ENCODE assay signal across 8 cellular contexts in genomic region chr6:111361648-111362047, GRCh38.
A peak's percentile ranks its signal among the peaks of the same experiment; 100 is the strongest.
DNase-seq lines count a peak whose midpoint lies in the region; ATAC-seq and TF ChIP-seq lines count a peak whose summit lies in the region.

No MANE protein-coding gene starts in this region.

- H3K4me2 ChIP-seq in osteoblast (ENCODE audit: insufficient read depth, low read length), result no peak overlapping the region

- POLR2A ChIA-PET in A673 (lab: Charles Lee; ENCODE audit: low non-redundant PET) (no interaction called here), RWPE1 (lab: Yijun Ruan, JAX; ENCODE audit: low non-redundant PET) (no interaction called here)

- ATAC-seq in GM18502 (IDR thresholded peaks at IDR 0.05; ENCODE audit: poor library complexity, unreplicated experiment), result no peak

- H3K4me3 ChIP-seq in A673 (ENCODE audit: low read depth, low read length, poor library complexity, severe bottlenecking) (no peak overlapping the region), GM12875 (ENCODE audit: low read depth, low read length) (no peak overlapping the region), fibroblast of mammary gland (ENCODE audit: control insufficient read depth, low read depth, low read length) (no peak overlapping the region), osteoblast (ENCODE audit: insufficient read depth, low read length) (no peak overlapping the region), lower leg skin (ENCODE audit: low read depth, poor library complexity, severe bottlenecking) (no peak overlapping the region)

- H3K9me3 ChIP-seq in A673 (ENCODE audit: low read depth, low read length, poor library complexity, severe bottlenecking), result no peaks in the 10 kb centered on the region
- H3K9me3 ChIP-seq in osteoblast (ENCODE audit: low read depth, low read length), result no peaks in the 10 kb centered on the region

- TF ChIP-seq CTCF in A673 (conservative IDR thresholded peaks at IDR 0.05; ENCODE audit: low read depth, low read length) (peak; percentile 61), GM12875 (IDR thresholded peaks at IDR 0.05; ENCODE audit: borderline replicate concordance, insufficient read depth, low read depth, low read length) (0 out of 2 replicates have a peak, but pooled peaks have one; percentile 19), RWPE1 (conservative IDR thresholded peaks at IDR 0.05; ENCODE audit: low read depth) (peak; percentile 41), fibroblast of mammary gland (conservative IDR thresholded peaks at IDR 0.05; ENCODE audit: control insufficient read depth, insufficient read depth, low read depth, low read length) (peak; percentile 45), osteoblast (IDR thresholded peaks at IDR 0.05; ENCODE audit: extremely low read depth, low read depth, low read length) (peak; percentile 59), lower leg skin (IDR thresholded peaks at IDR 0.05) (no peak)

- TF ChIP-seq POLR2A in lower leg skin (IDR thresholded peaks at IDR 0.05), result no peak

- H3K27ac ChIP-seq in A673 (ENCODE audit: low read depth, low read length, poor library complexity, severe bottlenecking), result no peak overlapping the region
- H3K27ac ChIP-seq in RWPE1, result no peak overlapping the region
- no peak overlapping the region for H3K27ac ChIP-seq in osteoblast (ENCODE audit: low read depth, low read length)

- no peaks in the 10 kb centered on the region for H3K27me3 ChIP-seq in A673 (replicated peaks; ENCODE audit: insufficient read depth, low read depth, low read length, poor library complexity)
- H3K27me3 ChIP-seq in osteoblast (ENCODE audit: insufficient read depth, low read length), result no peaks in the 10 kb centered on the region

- DNase-seq in A673 (ENCODE audit: low spot score) (peak; percentile 67), RWPE1 (ENCODE audit: low spot score) (peak; percentile 31), fibroblast of mammary gland (ENCODE audit: low read depth) (peak; percentile 47), osteoblast (ENCODE audit: insufficient read length, low spot score, missing footprints) (peak; percentile 70), NCI-H187 (lab: John Stamatoyannopoulos, UW) (no peak), lower leg skin (ENCODE audit: low spot score in 2 of 2) (no peak)

- H3K4me1 ChIP-seq in A673 (ENCODE audit: insufficient read depth, low read length, poor library complexity, severe bottlenecking) (no peaks in the 10 kb centered on the region), osteoblast (ENCODE audit: insufficient read depth, low read length) (peaks cover 6% of the 10 kb centered on the region)

- H2AFZ ChIP-seq in osteoblast (ENCODE audit: low read length), result no peak overlapping the region

- CTCF ChIA-PET in A673 (lab: Charles Lee) (interaction anchor here (0.6 to 1.0 kb wide), 3 partner anchors 117 to 281 kb away, joined by 3 to 13 read pairs (median 5); partner anchors contain the start of gene TRAF3IP2), RWPE1 (lab: Yijun Ruan, JAX) (interaction anchor here (0.5 to 0.7 kb wide), 4 partner anchors 13 to 642 kb away, joined by 3 to 7 read pairs (median 3); no protein-coding TSS in a partner anchor)

- H3K79me2 ChIP-seq in osteoblast (ENCODE audit: insufficient read depth, low read length), result no peaks in the 10 kb centered on the region

- H4K20me1 ChIP-seq in osteoblast (ENCODE audit: insufficient read depth, low read length), result no peaks in the 10 kb centered on the region

- WGBS in lower leg skin, 2 donors, result 48 to 54% methylated on average over 5 of the region's 5 CpGs

- H3K36me3 ChIP-seq in A673 (ENCODE audit: insufficient read depth, low read length, poor library complexity, severe bottlenecking) (peaks cover 18% of the 10 kb centered on the region), osteoblast (ENCODE audit: insufficient read depth, low read length) (peaks cover 7% of the 10 kb centered on the region)

- intact Hi-C loops in A673 (cut with micrococcal nuclease; ENCODE audit: unreplicated experiment), result loop anchor here (5.0 kb wide), 2 partner anchors 116 to 281 kb away; no protein-coding TSS in a partner anchor
- intact Hi-C loops in lower leg skin (cut with DNase I; ENCODE audit: low total_unique reads), result no loop called here

- BruUV-seq in A673 (replicated peaks; lab: Mats Ljungman, UMichigan), result no TSS peak

Comparison
In these comparisons a context has a peak if more than half of its experiments do, and no peak if none do; other contexts are left out.
1. DNase-seq: peak in A673 (single experiment), RWPE1 (single experiment), fibroblast of mammary gland (single experiment) and osteoblast (single experiment); none in NCI-H187 (0 of 2) and lower leg skin (0 of 2).
2. CTCF ChIP-seq: peak in A673 (single experiment), GM12875 (single experiment), RWPE1 (single experiment), fibroblast of mammary gland (single experiment) and osteoblast (single experiment); none in lower leg skin (0 of 3).